ENCODE assay signal across 9 cellular contexts in genomic region chr17:8153550-8153956, GRCh38. TPM values are rescaled to one million over a fixed set of nuclear protein-coding genes. Genes with fewer than 3 reads are reported as not detected.
DNase-seq lines count a peak whose midpoint lies in the region; ATAC-seq and TF ChIP-seq lines count a peak whose summit lies in the region.
"Had no signal": no experiment of that assay in that cellular context is flagged by ENCODE, and none has a peak within 500 bp of the region (broad histone marks: within the 10 kb centered on the region; RNA-seq: fewer than 3 reads in every experiment).

No MANE protein-coding gene starts in this region.

- peak overlapping the region; percentile 13 to 88 for H3K4me3 ChIP-seq in left lung

- peaks cover 34% of the 10 kb centered on the region for H3K4me1 Mint-ChIP-seq in activated CD4-positive, alpha-beta T cell treated with anti-CD3 and anti-CD28 coated beads for 36 hours
- peaks cover 38% of the 10 kb centered on the region for H3K4me1 Mint-ChIP-seq in T-helper 1 cell treated with Interleukin-12 subunit alpha and Interleukin-12 subunit beta and Interleukin-4 antibody, amounts not matched to agents 30 μg/mL and 1 μg/mL, for 36 hours (ENCODE audit: low read depth)

- H3K27ac Mint-ChIP-seq in activated CD4-positive, alpha-beta T cell treated with anti-CD3 and anti-CD28 coated beads for 36 hours: no peak overlapping the region
- no peak overlapping the region for H3K27ac Mint-ChIP-seq in T-helper 1 cell treated with Interleukin-12 subunit alpha and Interleukin-12 subunit beta and Interleukin-4 antibody, amounts not matched to agents 30 μg/mL and 1 μg/mL, for 36 hours

- peaks cover 31 to 78% of the 10 kb centered on the region in 2 donors for H3K4me1 ChIP-seq in left lung

- H3K9me3 Mint-ChIP-seq in activated CD4-positive, alpha-beta T cell treated with anti-CD3 and anti-CD28 coated beads for 36 hours (ENCODE audit: low read depth): no peaks in the 10 kb centered on the region
- no peaks in the 10 kb centered on the region for H3K9me3 Mint-ChIP-seq in T-helper 1 cell treated with Interleukin-12 subunit alpha and Interleukin-12 subunit beta and Interleukin-4 antibody, amounts not matched to agents 30 μg/mL and 1 μg/mL, for 36 hours
- H3K9me3 Mint-ChIP-seq: central memory CD8-positive, alpha-beta T cell had no signal

- no peak for TF ChIP-seq CTCF in left lung (IDR thresholded peaks at IDR 0.05)

- no peaks in the 10 kb centered on the region for H3K27me3 ChIP-seq in left lung

- H3K36me3 ChIP-seq in left lung: peaks cover 0 to 28% of the 10 kb centered on the region in 2 donors

- peak overlapping the region; percentile 97 to 100 for H3K27ac ChIP-seq in left lung

- H3K27me3 Mint-ChIP-seq in activated CD4-positive, alpha-beta T cell treated with anti-CD3 and anti-CD28 coated beads for 36 hours: no peaks in the 10 kb centered on the region
- H3K27me3 Mint-ChIP-seq in T-helper 1 cell treated with Interleukin-12 subunit alpha and Interleukin-12 subunit beta and Interleukin-4 antibody, amounts not matched to agents 30 μg/mL and 1 μg/mL, for 36 hours (ENCODE audit: low read depth): no peaks in the 10 kb centered on the region
- H3K27me3 Mint-ChIP-seq: central memory CD8-positive, alpha-beta T cell had no signal

- no peak overlapping the region for H3K4me3 Mint-ChIP-seq in activated CD4-positive, alpha-beta T cell treated with anti-CD3 and anti-CD28 coated beads for 36 hours
- peak overlapping the region; percentile 77 for H3K4me3 Mint-ChIP-seq in T-helper 1 cell treated with Interleukin-12 subunit alpha and Interleukin-12 subunit beta and Interleukin-4 antibody, amounts not matched to agents 30 μg/mL and 1 μg/mL, for 36 hours
- H3K4me3 Mint-ChIP-seq: central memory CD8-positive, alpha-beta T cell had no signal

- no peaks in the 10 kb centered on the region for H3K9me3 ChIP-seq in left lung

- CTCF ChIA-PET in activated CD4-positive, alpha-beta T cell treated with anti-CD3 and anti-CD28 coated beads for 36 hours (lab: Charles Lee): interaction anchor here (0.6 to 6.9 kb wide), 6 partner anchors 14 to 91 kb away, joined by 3 to 88 read pairs (median 3); partner anchors contain the start of genes ALOXE3 and HES7

- ATAC-seq in activated CD4-positive, alpha-beta T cell treated with anti-CD3 and anti-CD28 coated beads for 36 hours: peak; percentile 20
- peak; percentile 21 for ATAC-seq in left lung
- no peak for ATAC-seq in GM19452 (IDR thresholded peaks at IDR 0.05; ENCODE audit: unreplicated experiment)
- no peak for ATAC-seq in GM21576 (IDR thresholded peaks at IDR 0.05; ENCODE audit: unreplicated experiment)

- POLR2A ChIA-PET in activated CD4-positive, alpha-beta T cell treated with anti-CD3 and anti-CD28 coated beads for 36 hours (lab: Charles Lee): interaction anchor here (0.6 to 2.2 kb wide), 7 partner anchors 11 to 95 kb away, joined by 3 to 20 read pairs (median 5); partner anchors contain the start of genes BORCS6 and CTC1

- intact Hi-C loops in activated CD4-positive, alpha-beta T cell treated with anti-CD3 and anti-CD28 coated beads for 36 hours (cut with DNase I, micrococcal nuclease): loop anchor here (5.0 to 10.0 kb wide), 5 partner anchors 221 to 909 kb away; partner anchors contain the start of genes CD68 (in 1 of the 2), CNTROB (in 1 of the 2), GABARAP (in 1 of the 2) and POLR2A (in 1 of the 2)
- intact Hi-C loops in left lung (cut with DNase I): no loop called here

- DNase-seq in activated CD4-positive, alpha-beta T cell treated with anti-CD3 and anti-CD28 coated beads for 36 hours: peak; percentile 86
- no peak for DNase-seq in activated CD4-positive, alpha-beta T cell treated with anti-CD3 and anti-CD28 coated beads, Interleukin-2, amount 50 U/mL, for 1 hour
- DNase-seq in dermis blood vessel endothelial cell: peak; percentile 97
- DNase-seq in left lung: peak; percentile 79 to 91
- DNase-seq in stimulated activated CD4-positive, alpha-beta T cell treated with anti-CD3 and anti-CD28 coated beads, Interleukin-2, amount 100 ng/mL, for 4 hours (ENCODE audit: low read depth): peak; percentile 71

- H3K36me3 Mint-ChIP-seq in activated CD4-positive, alpha-beta T cell treated with anti-CD3 and anti-CD28 coated beads for 36 hours (ENCODE audit: low read depth): peaks cover 16% of the 10 kb centered on the region
- H3K36me3 Mint-ChIP-seq in T-helper 1 cell treated with Interleukin-12 subunit alpha and Interleukin-12 subunit beta and Interleukin-4 antibody, amounts not matched to agents 30 μg/mL and 1 μg/mL, for 36 hours (ENCODE audit: low read depth): peaks cover 13% of the 10 kb centered on the region

RNA-seq across cellular contexts. Expression of gene PER1, which starts 1.3 kb away (rescaled TPM):
- 10 to 100 TPM; 46.5 to 55.9 TPM for total RNA-seq in activated CD4-positive, alpha-beta T cell treated with anti-CD3 and anti-CD28 coated beads for 36 hours
- 7.7 and 18.7 TPM in 2 replicates for total RNA-seq in dermis blood vessel endothelial cell
- 100 to 1,000 TPM; 101 to 111 TPM for total RNA-seq in left lung

RNA-seq across cellular contexts. Expression of gene VAMP2, which starts 9.2 kb away (rescaled TPM):
- 10 to 100 TPM; 26.7 to 27.8 TPM for total RNA-seq in activated CD4-positive, alpha-beta T cell treated with anti-CD3 and anti-CD28 coated beads for 36 hours
- total RNA-seq in dermis blood vessel endothelial cell (4.4 and 5.2 TPM in 2 replicates), left lung (10 to 100 TPM; 48.3 to 48.9 TPM)

RNA-seq across cellular contexts. Expression of gene TMEM107, which starts 22.6 kb away (rescaled TPM):
- 10 to 100 TPM; 24.0 to 34.4 TPM for total RNA-seq in activated CD4-positive, alpha-beta T cell treated with anti-CD3 and anti-CD28 coated beads for 36 hours
- 13.0 and 17.5 TPM in 2 replicates for total RNA-seq in dermis blood vessel endothelial cell
- total RNA-seq in left lung: 10 to 100 TPM; 15.0 to 15.9 TPM

RNA-seq across cellular contexts. Expression of gene HES7, which starts 29.6 kb away (rescaled TPM):
- total RNA-seq in activated CD4-positive, alpha-beta T cell treated with anti-CD3 and anti-CD28 coated beads for 36 hours: 1 to 10 TPM; 2.4 to 3.2 TPM
- total RNA-seq in dermis blood vessel endothelial cell (0.09 TPM in 1 of 2 replicates, not detected in the other), left lung (under 1 TPM in 1 of 2 donors, not detected in 1; 0.52 TPM)

RNA-seq across cellular contexts. Expression of gene ALOXE3, which starts 35.2 kb away (rescaled TPM):
- total RNA-seq in activated CD4-positive, alpha-beta T cell treated with anti-CD3 and anti-CD28 coated beads for 36 hours: under 1 TPM; 0.27 to 0.28 TPM
- 0.05 TPM in 1 of 2 replicates, not detected in the other for total RNA-seq in dermis blood vessel endothelial cell
- total RNA-seq in left lung: under 1 TPM; 0.23 to 0.55 TPM

Comparison
In these comparisons a context has a peak if more than half of its experiments do, and no peak if none do; other contexts are left out.
1. ATAC-seq: peak in activated CD4-positive, alpha-beta T cell treated with anti-CD3 and anti-CD28 coated beads for 36 hours (single experiment) and left lung (single experiment); none in GM19452 (single experiment) and GM21576 (single experiment).
2. intact Hi-C loops: an anchor here in activated CD4-positive, alpha-beta T cell treated with anti-CD3 and anti-CD28 coated beads for 36 hours (5.0 to 10.0 kb wide); none called in left lung.